In genomic region chr1:15848929-15849774, GRCh38 we compare ENCODE assay signal across 1 cellular context.
A peak's percentile ranks its signal among the peaks of the same experiment; 100 is the strongest.
TF ChIP-seq lines count a peak whose summit lies in the region.

No MANE protein-coding gene starts in this region.

TF ChIP-seq in GM12878, 131 proteins besides CTCF, POLR2A, EP300 and RAD21 (continued from another document and continues in another):
- TF ChIP-seq BCLAF1 (IDR thresholded peaks at IDR 0.05) (no peak), NKRF (conservative IDR thresholded peaks at IDR 0.05) (no peak), TCF12 (IDR thresholded peaks at IDR 0.05; ENCODE audit: low read depth, low read length) (no peak), CHD2 (IDR thresholded peaks at IDR 0.05; ENCODE audit: borderline replicate concordance, low read depth, low read length) (no peak; the same call in 1 of the 2 replicates), MEF2A (IDR thresholded peaks at IDR 0.05; ENCODE audit: insufficient read depth, low read depth, low read length) (no peak), ZNF207 (IDR thresholded peaks at IDR 0.05; ENCODE audit: borderline replicate concordance) (no peak), JUND (IDR thresholded peaks at IDR 0.05; ENCODE audit: low read depth, low read length) (no peak), REST (IDR thresholded peaks at IDR 0.05; ENCODE audit: low read depth, low read length) (no peak), PRDM15 (CRISPR knock-in tag; IDR thresholded peaks at IDR 0.05) (no peak), BMI1 (IDR thresholded peaks at IDR 0.05; ENCODE audit: borderline replicate concordance) (no peak), HCFC1 (IDR thresholded peaks at IDR 0.05; ENCODE audit: low read length) (no peak), USF2 (IDR thresholded peaks at IDR 0.05; ENCODE audit: borderline replicate concordance, low read depth, low read length) (no peak), EZH2 (IDR thresholded peaks at IDR 0.05; ENCODE audit: borderline replicate concordance, control insufficient read depth, low read depth, low read length) (no peak), RB1 (IDR thresholded peaks at IDR 0.05; ENCODE audit: borderline replicate concordance) (no peak), ZZZ3 (IDR thresholded peaks at IDR 0.05; ENCODE audit: control insufficient read depth, insufficient read length, low read depth) (no peak), ZNF274 (IDR thresholded peaks at IDR 0.05; ENCODE audit: insufficient read depth, insufficient read length) (no peak), STAT3 (IDR thresholded peaks at IDR 0.05; ENCODE audit: low read depth, low read length) (no peak), CBX3 (IDR thresholded peaks at IDR 0.05; ENCODE audit: borderline replicate concordance, low read depth) (no peak), CEBPB (IDR thresholded peaks at IDR 0.05; ENCODE audit: borderline replicate concordance in 1 of 2, low read depth in 2 of 2, low read length in 2 of 2) (no peak), BHLHE40 (IDR thresholded peaks at IDR 0.05; ENCODE audit: borderline replicate concordance in 1 of 2, low read depth in 2 of 2, low read length in 1 of 2) (no peak), FOS (IDR thresholded peaks at IDR 0.05; ENCODE audit: borderline replicate concordance, extremely low read depth, insufficient read length) (no peak), EED (IDR thresholded peaks at IDR 0.05; ENCODE audit: low read depth) (peak; percentile 64; the same call in 1 of the 2 replicates), CREB1 (IDR thresholded peaks at IDR 0.05; ENCODE audit: low read depth) (no peak; the same call in 1 of the 2 replicates), E2F4 (IDR thresholded peaks at IDR 0.05; ENCODE audit: low read depth, low read length) (no peak), SKIL (IDR thresholded peaks at IDR 0.05; ENCODE audit: low read depth, poor library complexity, severe bottlenecking) (peak; percentile 16), GABPA (IDR thresholded peaks at IDR 0.05; ENCODE audit: low read depth) (no peak), WRNIP1 (IDR thresholded peaks at IDR 0.05; ENCODE audit: borderline replicate concordance, low read depth, low read length) (no peak), RFX5 (IDR thresholded peaks at IDR 0.05; ENCODE audit: low read depth, low read length) (no peak), TAF1 (IDR thresholded peaks at IDR 0.05; ENCODE audit: borderline replicate concordance, low read depth, low read length) (0 out of 2 replicates have a peak, but pooled peaks have one; percentile 72), SMC3 (IDR thresholded peaks at IDR 0.05; ENCODE audit: borderline replicate concordance, low read length) (no peak), BACH1 (IDR thresholded peaks at IDR 0.05; ENCODE audit: borderline replicate concordance) (peak; percentile 58; the same call in 1 of the 2 replicates), BCL11A (IDR thresholded peaks at IDR 0.05; ENCODE audit: low read depth, low read length) (no peak), ZNF592 (IDR thresholded peaks at IDR 0.05) (no peak), USF1 (IDR thresholded peaks at IDR 0.05; ENCODE audit: borderline replicate concordance, extremely low read length, insufficient read depth, low read depth, low read length) (no peak), HDGF (IDR thresholded peaks at IDR 0.05) (no peak), MTA3 (IDR thresholded peaks at IDR 0.05; ENCODE audit: borderline replicate concordance, low read length) (no peak), CBFB (IDR thresholded peaks at IDR 0.05; ENCODE audit: low read depth) (no peak), RBBP5 (conservative IDR thresholded peaks at IDR 0.05) (no peak)
